9 cellular contexts compared by ENCODE assay signal in the genomic region with DNA sequence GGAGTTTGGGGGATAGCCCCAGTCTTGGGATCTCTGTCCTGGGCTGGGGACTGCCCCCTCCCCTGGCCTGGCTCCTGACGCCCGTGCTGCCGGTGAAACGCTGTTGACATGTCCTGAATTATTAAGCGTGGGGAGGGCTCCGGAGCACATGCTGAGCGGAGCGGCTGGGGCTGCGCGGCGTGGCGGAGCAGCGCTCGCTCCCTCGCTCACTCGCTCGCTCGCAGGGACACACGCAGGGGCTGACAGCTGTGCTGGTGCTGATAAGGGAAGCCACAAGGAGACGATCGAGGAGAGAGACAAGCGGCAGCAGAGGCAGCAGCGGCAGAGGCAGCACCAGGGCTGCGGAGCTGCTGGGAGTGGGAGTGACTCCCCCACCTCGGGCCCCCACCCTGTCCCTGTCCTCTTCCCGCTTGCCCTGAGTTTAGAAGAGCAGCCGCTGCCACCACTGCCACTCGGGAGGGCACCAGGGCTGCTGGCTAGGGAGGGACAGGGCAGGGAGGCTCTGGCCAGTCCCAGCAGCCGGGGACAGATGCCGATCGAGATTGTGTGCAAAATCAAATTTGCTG. TPM values are rescaled to one million over a fixed set of nuclear protein-coding genes. Genes with fewer than 3 reads are reported as not detected.
A peak's percentile ranks its signal among the peaks of the same experiment; 100 is the strongest.
DNase-seq lines count a peak whose midpoint lies in the region; ATAC-seq and TF ChIP-seq lines count a peak whose summit lies in the region.
"Had no signal": no experiment of that assay in that cellular context is flagged by ENCODE, and none has a peak within 500 bp of the region (broad histone marks: within the 10 kb centered on the region; RNA-seq: fewer than 3 reads in every experiment).

A gene with protein sequence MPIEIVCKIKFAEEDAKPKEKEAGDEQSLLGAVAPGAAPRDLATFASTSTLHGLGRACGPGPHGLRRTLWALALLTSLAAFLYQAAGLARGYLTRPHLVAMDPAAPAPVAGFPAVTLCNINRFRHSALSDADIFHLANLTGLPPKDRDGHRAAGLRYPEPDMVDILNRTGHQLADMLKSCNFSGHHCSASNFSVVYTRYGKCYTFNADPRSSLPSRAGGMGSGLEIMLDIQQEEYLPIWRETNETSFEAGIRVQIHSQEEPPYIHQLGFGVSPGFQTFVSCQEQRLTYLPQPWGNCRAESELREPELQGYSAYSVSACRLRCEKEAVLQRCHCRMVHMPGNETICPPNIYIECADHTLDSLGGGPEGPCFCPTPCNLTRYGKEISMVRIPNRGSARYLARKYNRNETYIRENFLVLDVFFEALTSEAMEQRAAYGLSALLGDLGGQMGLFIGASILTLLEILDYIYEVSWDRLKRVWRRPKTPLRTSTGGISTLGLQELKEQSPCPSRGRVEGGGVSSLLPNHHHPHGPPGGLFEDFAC (plus strand): TSS at position 287 of the 566 bp plus-strand sequence. CDS start 243 bp downstream, at position 530.

- DNase-seq in DMS53 treated with DMSO at 0.1 percent for 48 hours (lab: John Stamatoyannopoulos, UW; ENCODE audit: unreplicated experiment) (peak; percentile 7), chondrocyte (ENCODE audit: low spot score) (no peak), nephron progenitor cell (peak; percentile 58)
- DNase-seq in activated naive CD4-positive, alpha-beta T cell (lab: John Stamatoyannopoulos, UW): no peak
- DNase-seq in stimulated activated CD4-positive, alpha-beta T cell treated with anti-CD3 and anti-CD28 coated beads, Interleukin-2, amount 100 ng/mL, for 24 hours: no peak
- DNase-seq: natural killer cell, NCI-H510A treated with DMSO at 0.1 percent for 48 hours had no signal

- no peaks in the 10 kb centered on the region for H4K20me1 ChIP-seq in Loucy (ENCODE audit: insufficient read depth, low read length, poor library complexity, severe bottlenecking)

- H3K4me1 ChIP-seq in Loucy (ENCODE audit: insufficient read depth, low read length, poor library complexity, severe bottlenecking): peaks cover 7% of the 10 kb centered on the region

- no peak for ATAC-seq in GM21737 (IDR thresholded peaks at IDR 0.05; ENCODE audit: unreplicated experiment)
- ATAC-seq: natural killer cell had no signal

- H3K27me3 ChIP-seq in Loucy (ENCODE audit: insufficient read depth, low read length, poor library complexity, severe bottlenecking): peaks cover 5% of the 10 kb centered on the region

- H3K4me3 Mint-ChIP-seq in chondrocyte (ENCODE audit: unreplicated experiment) (peak within 1 kb of the TSS; percentile 35), nephron progenitor cell (peak within 1 kb of the TSS; percentile 75)
- H3K4me3 Mint-ChIP-seq: natural killer cell had no signal

- TF ChIP-seq CTCF in Loucy (conservative IDR thresholded peaks at IDR 0.05; ENCODE audit: low read length): no peak
- TF ChIP-seq CTCF in chondrocyte (IDR thresholded peaks at IDR 0.05): no peak
- no peak for TF ChIP-seq CTCF in nephron progenitor cell (IDR thresholded peaks at IDR 0.05)

- no peaks in the 10 kb centered on the region for H3K36me3 ChIP-seq in Loucy (ENCODE audit: insufficient read depth, low read length)

- H3K4me1 Mint-ChIP-seq in chondrocyte (ENCODE audit: low read depth) (peaks cover 27% of the 10 kb centered on the region), nephron progenitor cell (peaks cover 85% of the 10 kb centered on the region)

- no peaks in the 10 kb centered on the region for H3K9me3 ChIP-seq in Loucy (ENCODE audit: insufficient read depth, low read depth, low read length)

- H3K27ac Mint-ChIP-seq in chondrocyte (ENCODE audit: unreplicated experiment) (peak within 1 kb of the TSS; percentile 66), nephron progenitor cell (no peak within 1 kb of the TSS)
- H3K27ac Mint-ChIP-seq: natural killer cell had no signal

- no peaks in the 10 kb centered on the region for H3K79me2 ChIP-seq in Loucy (ENCODE audit: insufficient read depth, low read length)

- peak within 1 kb of the TSS; percentile 9; the same call in 1 of the 2 replicates for H2AFZ ChIP-seq in Loucy (ENCODE audit: low read length)

- H3K36me3 Mint-ChIP-seq in chondrocyte (ENCODE audit: low read depth) (no peaks in the 10 kb centered on the region), nephron progenitor cell (ENCODE audit: low read depth) (no peaks in the 10 kb centered on the region)
- H3K36me3 Mint-ChIP-seq: natural killer cell had no signal

- H3K9me2 ChIP-seq in Loucy (replicated peaks; ENCODE audit: low read depth, low read length): no peaks in the 10 kb centered on the region

- H3K9me3 Mint-ChIP-seq in chondrocyte (ENCODE audit: low read depth) (no peaks in the 10 kb centered on the region), nephron progenitor cell (no peaks in the 10 kb centered on the region)
- H3K9me3 Mint-ChIP-seq: natural killer cell had no signal

- H3K4me2 ChIP-seq in Loucy (ENCODE audit: low read depth, low read length, poor library complexity, severe bottlenecking): peak within 1 kb of the TSS; percentile 61

- H3F3A ChIP-seq in Loucy (ENCODE audit: low read depth): no peaks in the 10 kb centered on the region

- H3K9ac ChIP-seq in Loucy (ENCODE audit: low read depth, low read length, poor library complexity, severe bottlenecking): peak within 1 kb of the TSS; percentile 20

- H3K4me3 ChIP-seq in Loucy (ENCODE audit: low read length, poor library complexity, severe bottlenecking): peak within 1 kb of the TSS; percentile 30

- H3K27me3 Mint-ChIP-seq in chondrocyte (ENCODE audit: low read depth) (peaks cover 62% of the 10 kb centered on the region), nephron progenitor cell (ENCODE audit: low read depth, poor library complexity) (peaks cover 74% of the 10 kb centered on the region)

RNA-seq across cellular contexts. Expression of the gene that starts here (rescaled TPM):
- 0.15 TPM in 2 of 3 replicates, not detected in the other for total RNA-seq in chondrocyte

Comparison
In these comparisons a context has a peak if more than half of its experiments do, and no peak if none do; other contexts are left out.
1. DNase-seq: peak in DMS53 treated with DMSO at 0.1 percent for 48 hours (single experiment) and nephron progenitor cell (single experiment); none in chondrocyte (single experiment), activated naive CD4-positive, alpha-beta T cell (0 of 4) and stimulated activated CD4-positive, alpha-beta T cell treated with anti-CD3 and anti-CD28 coated beads, Interleukin-2, amount 100 ng/mL, for 24 hours (0 of 2).